Comparison of ENCODE assay signal across 8 cellular contexts in the genomic region with DNA sequence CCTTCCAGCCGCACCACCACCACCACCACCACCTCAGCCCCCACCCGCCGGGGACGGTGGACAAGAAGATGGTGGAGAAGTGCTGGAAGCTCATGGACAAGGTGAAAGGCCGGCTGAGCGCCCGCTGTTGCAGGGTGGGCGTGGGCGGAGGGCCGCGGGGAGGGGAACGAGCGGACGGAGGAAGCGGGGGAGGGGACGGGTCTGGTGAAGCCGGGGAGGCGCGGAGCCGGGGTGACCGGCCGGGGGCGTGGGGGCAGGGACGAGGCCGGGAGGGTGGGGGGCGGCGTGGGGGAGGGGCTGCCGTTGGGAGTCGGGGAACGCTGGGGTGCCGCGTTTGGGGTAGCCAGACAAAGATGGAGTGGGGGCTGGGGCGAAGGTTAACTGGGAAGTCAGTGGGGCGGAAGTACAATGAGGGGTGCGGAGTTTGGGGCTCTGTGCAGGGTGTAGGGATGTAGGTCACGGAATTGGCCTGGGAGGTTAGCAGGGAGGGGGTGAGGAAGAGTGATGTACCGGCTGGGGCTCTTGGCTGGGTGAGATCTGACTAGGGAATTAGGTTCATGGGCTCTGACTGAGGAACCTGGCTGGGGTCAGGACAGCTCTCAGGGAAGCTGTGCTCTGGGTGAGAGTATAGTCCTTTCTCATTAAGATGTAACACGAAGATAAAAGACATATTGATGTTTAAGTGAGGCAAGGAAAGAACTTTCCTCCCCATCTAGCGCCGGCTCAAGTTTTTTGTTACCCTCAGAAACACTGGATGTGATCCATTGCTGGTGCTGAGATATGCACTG. TPM values are rescaled to one million over a fixed set of nuclear protein-coding genes. Genes with fewer than 3 reads are reported as not detected.
A peak's percentile ranks its signal among the peaks of the same experiment; 100 is the strongest.
DNase-seq lines count a peak whose midpoint lies in the region; ATAC-seq lines count a peak whose summit lies in the region.

No MANE protein-coding gene starts in this region.

- H3K4me1 ChIP-seq in iPS-18a (ENCODE audit: control insufficient read depth, low read depth, low read length), result peaks cover 27% of the 10 kb centered on the region
- H3K4me1 ChIP-seq in skeletal muscle satellite cell (ENCODE audit: control insufficient read depth, insufficient read depth, low read length), result peaks cover 20% of the 10 kb centered on the region

- DNase-seq in NCI-H2107 treated with DMSO at 0.1 percent for 48 hours (lab: John Stamatoyannopoulos, UW; ENCODE audit: unreplicated experiment) (peak; percentile 8), NCI-H2107 (lab: John Stamatoyannopoulos, UW) (no peak), SKM-1 (lab: John Stamatoyannopoulos, UW; ENCODE audit: unreplicated experiment) (peak; percentile 45), astrocyte of the hippocampus (ENCODE audit: low read depth, low spot score) (peak; percentile 39), NCI-H1436 (lab: John Stamatoyannopoulos, UW) (no peak)

- H3K9ac ChIP-seq in iPS-18a (ENCODE audit: low read length), result peak overlapping the region; percentile 81
- peak overlapping the region; percentile 93 for H3K9ac ChIP-seq in skeletal muscle satellite cell (ENCODE audit: low read depth, low read length)

- no peaks in the 10 kb centered on the region for H3K36me3 ChIP-seq in iPS-18a (ENCODE audit: control insufficient read depth, low read depth, low read length)
- no peaks in the 10 kb centered on the region for H3K36me3 ChIP-seq in skeletal muscle satellite cell (ENCODE audit: insufficient read depth, low read length)

- H3K4me3 ChIP-seq in iPS-18a (ENCODE audit: low read length), result peak overlapping the region; percentile 99
- peak overlapping the region; percentile 81 for H3K4me3 ChIP-seq in skeletal muscle satellite cell (ENCODE audit: low read length)

- peak overlapping the region; percentile 84 for H3K27ac ChIP-seq in iPS-18a (ENCODE audit: low read length)

- H3K4me2 ChIP-seq in skeletal muscle satellite cell (ENCODE audit: low read length), result peak overlapping the region; percentile 88

- peak; percentile 42 for ATAC-seq in HG03045 (IDR thresholded peaks at IDR 0.05; ENCODE audit: unreplicated experiment)

- H3K27me3 ChIP-seq in iPS-18a (ENCODE audit: control insufficient read depth, insufficient read depth, low read length), result no peaks in the 10 kb centered on the region
- H3K27me3 ChIP-seq in skeletal muscle satellite cell (ENCODE audit: control insufficient read depth, insufficient read depth, low read length), result no peaks in the 10 kb centered on the region

- H3K9me3 ChIP-seq in iPS-18a (ENCODE audit: control insufficient read depth, low read depth, low read length) (no peaks in the 10 kb centered on the region), skeletal muscle satellite cell (replicated peaks; ENCODE audit: low read length) (no peaks in the 10 kb centered on the region)

RNA-seq across cellular contexts. Expression of a gene that starts 0.6 kb away (rescaled TPM):
- total RNA-seq in skeletal muscle satellite cell (2012; rRNA removed), result 7.4 and 7.9 TPM in 2 replicates

RNA-seq across cellular contexts. Expression of a gene that starts 21.4 kb away (rescaled TPM):
- not detected in 2 replicates for total RNA-seq in skeletal muscle satellite cell (2012; rRNA removed)

RNA-seq across cellular contexts. Expression of a gene that starts 38.2 kb away (rescaled TPM):
- 10.1 and 10.5 TPM in 2 replicates for total RNA-seq in skeletal muscle satellite cell (2012; rRNA removed)

RNA-seq across cellular contexts. Expression of a gene that starts 57.9 kb away (rescaled TPM):
- total RNA-seq in skeletal muscle satellite cell (2012; rRNA removed), result not detected in 2 replicates

Comparison
In these comparisons a context has a peak if more than half of its experiments do, and no peak if none do; other contexts are left out.
1. DNase-seq: peak in NCI-H2107 treated with DMSO at 0.1 percent for 48 hours (single experiment), SKM-1 (single experiment) and astrocyte of the hippocampus (single experiment); none in NCI-H2107 (single experiment) and NCI-H1436 (single experiment).